Comparison of ENCODE assay signal across 1 cellular context in the genomic region with DNA sequence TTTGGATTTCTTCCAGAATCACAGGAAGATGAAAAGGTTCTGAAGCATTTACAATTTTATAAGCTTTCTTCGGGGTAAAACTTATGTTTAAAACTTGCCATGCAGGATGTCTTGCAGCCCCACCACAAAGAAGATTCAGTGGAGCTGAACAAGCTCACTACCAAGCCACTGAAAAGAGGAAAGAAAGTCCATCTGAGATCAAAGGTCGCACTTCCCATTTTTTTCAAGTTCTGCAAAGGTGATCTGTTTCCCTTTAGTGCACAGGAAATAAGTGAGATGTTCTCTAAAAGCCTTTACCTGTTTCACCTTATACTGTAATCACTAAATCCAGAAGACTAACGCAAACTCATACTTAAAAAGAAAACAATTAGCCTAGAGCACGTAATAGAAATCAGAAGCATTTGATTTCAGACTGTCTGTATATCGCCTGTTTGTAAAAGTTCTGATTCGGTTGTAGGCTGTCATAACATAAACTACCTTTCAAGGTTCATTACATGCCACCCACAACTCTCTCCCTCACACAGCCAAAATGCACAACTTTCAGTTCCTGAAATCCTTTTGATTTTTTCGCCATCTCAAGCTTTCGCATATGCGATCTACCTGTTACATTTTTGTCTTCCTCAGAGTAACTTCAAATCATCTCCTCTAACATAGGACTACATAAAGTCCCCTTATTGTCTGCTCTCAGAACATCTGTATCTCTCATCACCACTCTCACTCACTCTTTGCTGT.
TF ChIP-seq lines count a peak whose summit lies in the region.

No MANE protein-coding gene starts in this region.

TF ChIP-seq in IMR-90, 13 proteins besides CTCF, POLR2A, EP300 and RAD21 (continued from another document):
- TF ChIP-seq, protein P1, sequence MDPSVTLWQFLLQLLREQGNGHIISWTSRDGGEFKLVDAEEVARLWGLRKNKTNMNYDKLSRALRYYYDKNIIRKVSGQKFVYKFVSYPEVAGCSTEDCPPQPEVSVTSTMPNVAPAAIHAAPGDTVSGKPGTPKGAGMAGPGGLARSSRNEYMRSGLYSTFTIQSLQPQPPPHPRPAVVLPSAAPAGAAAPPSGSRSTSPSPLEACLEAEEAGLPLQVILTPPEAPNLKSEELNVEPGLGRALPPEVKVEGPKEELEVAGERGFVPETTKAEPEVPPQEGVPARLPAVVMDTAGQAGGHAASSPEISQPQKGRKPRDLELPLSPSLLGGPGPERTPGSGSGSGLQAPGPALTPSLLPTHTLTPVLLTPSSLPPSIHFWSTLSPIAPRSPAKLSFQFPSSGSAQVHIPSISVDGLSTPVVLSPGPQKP (IDR thresholded peaks at IDR 0.05; ENCODE audit: borderline replicate concordance, low read depth, low read length), result no peak
- TF ChIP-seq CEBPB (IDR thresholded peaks at IDR 0.05; ENCODE audit: low read depth, low read length) (no peak), CHD1 (IDR thresholded peaks at IDR 0.05; ENCODE audit: low read depth, low read length) (no peak), MAZ (IDR thresholded peaks at IDR 0.05; ENCODE audit: borderline replicate concordance, low read depth, low read length) (no peak), RFX5 (IDR thresholded peaks at IDR 0.05; ENCODE audit: low read depth, low read length) (no peak), SMC3 (IDR thresholded peaks at IDR 0.05; ENCODE audit: low read depth, low read length) (no peak)
- TF ChIP-seq, protein P2, sequence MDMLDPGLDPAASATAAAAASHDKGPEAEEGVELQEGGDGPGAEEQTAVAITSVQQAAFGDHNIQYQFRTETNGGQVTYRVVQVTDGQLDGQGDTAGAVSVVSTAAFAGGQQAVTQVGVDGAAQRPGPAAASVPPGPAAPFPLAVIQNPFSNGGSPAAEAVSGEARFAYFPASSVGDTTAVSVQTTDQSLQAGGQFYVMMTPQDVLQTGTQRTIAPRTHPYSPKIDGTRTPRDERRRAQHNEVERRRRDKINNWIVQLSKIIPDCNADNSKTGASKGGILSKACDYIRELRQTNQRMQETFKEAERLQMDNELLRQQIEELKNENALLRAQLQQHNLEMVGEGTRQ (IDR thresholded peaks at IDR 0.05; ENCODE audit: low read depth, low read length), result no peak
